Comparison of ENCODE assay signal across 19 cellular contexts in the genomic region with DNA sequence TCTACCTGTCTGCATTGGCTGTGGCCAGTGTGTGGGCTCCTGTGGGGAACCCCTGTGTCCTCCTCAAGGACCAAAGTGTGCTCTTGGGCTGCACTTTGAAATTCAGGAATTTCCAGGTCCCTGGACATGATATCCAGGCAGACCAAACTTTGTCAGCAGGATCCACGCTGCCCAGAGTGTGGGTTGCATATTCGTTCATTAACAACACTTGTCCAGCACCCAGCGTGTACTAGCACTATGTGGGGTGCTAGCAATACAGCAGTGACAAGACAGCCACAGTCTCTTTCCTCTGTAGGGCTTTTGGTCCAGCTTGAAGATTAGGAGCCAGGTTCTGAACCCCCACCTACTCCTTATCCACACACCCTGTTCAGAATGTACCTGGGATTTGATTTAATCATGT.
DNase-seq lines count a peak whose midpoint lies in the region; ATAC-seq and TF ChIP-seq lines count a peak whose summit lies in the region.
"Had no signal": no experiment of that assay in that cellular context is flagged by ENCODE, and none has a peak within 500 bp of the region (broad histone marks: within the 10 kb centered on the region; RNA-seq: fewer than 3 reads in every experiment).

No MANE protein-coding gene starts in this region.

- H3K4me1 ChIP-seq in GM23338 (ENCODE audit: insufficient read depth) = peaks cover 5% of the 10 kb centered on the region
- H3K4me1 ChIP-seq in esophagus muscularis mucosa = no peaks in the 10 kb centered on the region
- peaks cover 13% of the 10 kb centered on the region for H3K4me1 ChIP-seq in mesendoderm (ENCODE audit: control insufficient read depth, low read depth, low read length)
- H3K4me1 ChIP-seq in neural progenitor cell = peaks cover 21% of the 10 kb centered on the region
- H3K4me1 ChIP-seq: A549; BLaER1 treated with 17β-estradiol and CSF1 and Interleukin-3, amounts not matched to agents 10 nM and 100 nM; Caco-2 had no signal

- H3K9me2 ChIP-seq in GM23338 (ENCODE audit: insufficient read depth) = no peaks in the 10 kb centered on the region; the same call in 1 of the 2 replicates

- H3K27me3 ChIP-seq in GM23338 (ENCODE audit: insufficient read depth) = peaks cover 95% of the 10 kb centered on the region
- H3K27me3 ChIP-seq in esophagus muscularis mucosa = peaks cover 0 to 80% (median 0%) of the 10 kb centered on the region in 4 donors
- peaks cover 7% of the 10 kb centered on the region for H3K27me3 ChIP-seq in mesendoderm (ENCODE audit: insufficient read depth, low read length, poor library complexity)
- peaks cover 13% of the 10 kb centered on the region for H3K27me3 ChIP-seq in neural progenitor cell
- H3K27me3 ChIP-seq: BLaER1 treated with 17β-estradiol and CSF1 and Interleukin-3, amounts not matched to agents 10 nM and 100 nM had no signal

- no peaks in the 10 kb centered on the region for H3K79me1 ChIP-seq in mesendoderm (ENCODE audit: low read length)

- no peak overlapping the region for H3K18ac ChIP-seq in mesendoderm (ENCODE audit: low read length)

- H4K20me1 ChIP-seq in GM23338 (replicated peaks; ENCODE audit: insufficient read depth) (peaks cover 17% of the 10 kb centered on the region), neural progenitor cell (ENCODE audit: low read depth) (no peaks in the 10 kb centered on the region)
- H4K20me1 ChIP-seq: BLaER1 treated with 17β-estradiol and CSF1 and Interleukin-3, amounts not matched to agents 10 nM and 100 nM had no signal

- H3K9me3 Mint-ChIP-seq in GM23338 (no peaks in the 10 kb centered on the region; the same call in 2 of the 3 replicates), neural progenitor cell (peaks cover 4% of the 10 kb centered on the region)
- H3K9me3 Mint-ChIP-seq in activated T-cell treated with anti-CD3 and anti-CD28 coated beads, Interleukin-2, amount 50 U/mL, for 4 hours = no peaks in the 10 kb centered on the region
- H3K9me3 Mint-ChIP-seq: CD4-positive, alpha-beta T cell had no signal

- TF ChIP-seq CTCF in GM23338 (conservative IDR thresholded peaks at IDR 0.05; ENCODE audit: low read depth in 2 of 2) = no peak
- no peak for TF ChIP-seq CTCF in esophagus muscularis mucosa (IDR thresholded peaks at IDR 0.05)
- no peak for TF ChIP-seq CTCF in neural progenitor cell (IDR thresholded peaks at IDR 0.05)

- H2BK120ac ChIP-seq in mesendoderm (ENCODE audit: low read depth, low read length) = no peak overlapping the region

- TF ChIP-seq EP300 in esophagus muscularis mucosa (IDR thresholded peaks at IDR 0.05) = no peak

- H2BK15ac ChIP-seq in mesendoderm (replicated peaks; ENCODE audit: low read depth) = no peak overlapping the region

- no peak overlapping the region for H2BK5ac ChIP-seq in mesendoderm (ENCODE audit: low read length)

- no peak for DNase-seq in GM23338 (ENCODE audit: low spot score)
- peak; percentile 90 for DNase-seq in esophagus muscularis mucosa (ENCODE audit: extremely low spot score)
- no peak for DNase-seq in mesendoderm
- DNase-seq in neural progenitor cell (ENCODE audit: low spot score) = no peak
- no peak for DNase-seq in activated T-cell treated with anti-CD3 and anti-CD28 coated beads, Interleukin-2, amount 50 U/mL, for 4 hours
- DNase-seq: AML-193; Caco-2; Calu3; CD4-positive, alpha-beta T cell; CD8-positive, alpha-beta T cell; DMS79 treated with DMSO at 0.1 percent for 48 hours; GF-D8 had no signal

- H2AFZ ChIP-seq in GM23338 (no peak overlapping the region), neural progenitor cell (replicated peaks) (no peak overlapping the region)

- H3K4me1 Mint-ChIP-seq in GM23338 = peaks cover 20% of the 10 kb centered on the region
- H3K4me1 Mint-ChIP-seq in neural progenitor cell = peaks cover 23% of the 10 kb centered on the region
- no peaks in the 10 kb centered on the region for H3K4me1 Mint-ChIP-seq in activated T-cell treated with anti-CD3 and anti-CD28 coated beads, Interleukin-2, amount 50 U/mL, for 4 hours (ENCODE audit: low read depth)
- H3K4me1 Mint-ChIP-seq: B cell had no signal

- H3K27ac Mint-ChIP-seq in GM23338 (no peak overlapping the region), neural progenitor cell (peak overlapping the region; percentile 16)
- H3K27ac Mint-ChIP-seq: B cell; CD4-positive, alpha-beta T cell; CD8-positive, alpha-beta T cell had no signal

- no peak overlapping the region for H2AK5ac ChIP-seq in mesendoderm (ENCODE audit: low read length)

- 90% methylated on average over 3 of the region's 3 CpGs for WGBS in esophagus muscularis mucosa
- no CpG with 5 or more reads among the region's 3 CpGs for WGBS in mesendoderm (ENCODE audit: extremely low coverage, insufficient coverage, low lambda C conversion rate)

- H3K79me2 ChIP-seq in GM23338 (replicated peaks; ENCODE audit: insufficient read depth) (no peaks in the 10 kb centered on the region), mesendoderm (ENCODE audit: control insufficient read depth, insufficient read depth, low read length) (no peaks in the 10 kb centered on the region), neural progenitor cell (ENCODE audit: low read depth) (no peaks in the 10 kb centered on the region)

- 0 out of 2 replicates have a peak overlapping the region, but pooled peaks have one; percentile 18 for H3K4me2 ChIP-seq in GM23338
- H3K4me2 ChIP-seq in mesendoderm (ENCODE audit: low read length) = no peak overlapping the region
- H3K4me2 ChIP-seq in neural progenitor cell = no peak overlapping the region
- H3K4me2 ChIP-seq: A549; BLaER1 treated with 17β-estradiol and CSF1 and Interleukin-3, amounts not matched to agents 10 nM and 100 nM had no signal

- H3K27me3 Mint-ChIP-seq in GM23338 (ENCODE audit: insufficient read depth, low read depth, poor library complexity) (peaks cover 54% of the 10 kb centered on the region), neural progenitor cell (ENCODE audit: insufficient read depth, low read depth) (peaks cover 11% of the 10 kb centered on the region)
- peaks cover 2% of the 10 kb centered on the region for H3K27me3 Mint-ChIP-seq in activated T-cell treated with anti-CD3 and anti-CD28 coated beads, Interleukin-2, amount 50 U/mL, for 4 hours (ENCODE audit: low read depth)

- no peaks in the 10 kb centered on the region for H3F3A ChIP-seq in GM23338 (replicated peaks; ENCODE audit: low read depth)
- H3F3A ChIP-seq in neural progenitor cell (ENCODE audit: low read depth) = peaks cover 17% of the 10 kb centered on the region

- intact Hi-C loops in esophagus muscularis mucosa (cut with DNase I) = no loop called here

- H3K4ac ChIP-seq in mesendoderm (ENCODE audit: low read depth, low read length) = no peak overlapping the region

- H3K4me3 ChIP-seq in GM23338 = no peak overlapping the region
- no peak overlapping the region for H3K4me3 ChIP-seq in esophagus muscularis mucosa
- no peak overlapping the region for H3K4me3 ChIP-seq in mesendoderm (ENCODE audit: low read length)
- no peak overlapping the region for H3K4me3 ChIP-seq in neural progenitor cell
- H3K4me3 ChIP-seq: A549; BLaER1 treated with 17β-estradiol and CSF1 and Interleukin-3, amounts not matched to agents 10 nM and 100 nM had no signal

- ATAC-seq in GM23338 = no peak
- ATAC-seq in activated T-cell treated with anti-CD3 and anti-CD28 coated beads, Interleukin-2, amount 50 U/mL, for 4 hours = no peak
- ATAC-seq in GM18861 (IDR thresholded peaks at IDR 0.05; ENCODE audit: unreplicated experiment) = no peak
- ATAC-seq in HG02759 (IDR thresholded peaks at IDR 0.05; ENCODE audit: unreplicated experiment) = no peak
- ATAC-seq: A549; CD8-positive, alpha-beta T cell had no signal

- H3K56ac ChIP-seq in mesendoderm (ENCODE audit: low read length) = peak overlapping the region; percentile 45

- H3K27ac ChIP-seq in GM23338 (ENCODE audit: low read depth) (no peak overlapping the region), esophagus muscularis mucosa (replicated peaks in 1 of 4) (no peak overlapping the region), mesendoderm (ENCODE audit: low read depth, low read length) (no peak overlapping the region), neural progenitor cell (no peak overlapping the region)
- H3K27ac ChIP-seq: 22Rv1; A549; BLaER1 treated with 17β-estradiol and CSF1 and Interleukin-3, amounts not matched to agents 10 nM and 100 nM; C4-2B had no signal

- no peak overlapping the region for H3K23ac ChIP-seq in mesendoderm (ENCODE audit: low read length)

- no peak overlapping the region for H4K8ac ChIP-seq in mesendoderm (ENCODE audit: low read depth, low read length)

- no peak overlapping the region for H3K4me3 Mint-ChIP-seq in GM23338
- H3K4me3 Mint-ChIP-seq in neural progenitor cell = no peak overlapping the region
- H3K4me3 Mint-ChIP-seq in activated T-cell treated with anti-CD3 and anti-CD28 coated beads, Interleukin-2, amount 50 U/mL, for 4 hours = no peak overlapping the region
- H3K4me3 Mint-ChIP-seq: B cell; CD4-positive, alpha-beta T cell; CD8-positive, alpha-beta T cell had no signal

- no peaks in the 10 kb centered on the region for H3K36me3 Mint-ChIP-seq in GM23338 (ENCODE audit: low read depth)
- peaks cover 6% of the 10 kb centered on the region for H3K36me3 Mint-ChIP-seq in neural progenitor cell
- no peaks in the 10 kb centered on the region for H3K36me3 Mint-ChIP-seq in activated T-cell treated with anti-CD3 and anti-CD28 coated beads, Interleukin-2, amount 50 U/mL, for 4 hours (ENCODE audit: insufficient read depth)
- H3K36me3 Mint-ChIP-seq: CD8-positive, alpha-beta T cell had no signal

- H3K9ac ChIP-seq in mesendoderm (ENCODE audit: low read length) (no peak overlapping the region), neural progenitor cell (no peak overlapping the region)
- H3K9ac ChIP-seq: BLaER1 treated with 17β-estradiol and CSF1 and Interleukin-3, amounts not matched to agents 10 nM and 100 nM had no signal

- TF ChIP-seq POLR2A in esophagus muscularis mucosa (IDR thresholded peaks at IDR 0.05; ENCODE audit: low read depth) = no peak

- H3K36me3 ChIP-seq in GM23338 (ENCODE audit: insufficient read depth) (no peaks in the 10 kb centered on the region), esophagus muscularis mucosa (no peaks in the 10 kb centered on the region), mesendoderm (ENCODE audit: control insufficient read depth, insufficient read depth, low read length) (no peaks in the 10 kb centered on the region), neural progenitor cell (no peaks in the 10 kb centered on the region)
- H3K36me3 ChIP-seq: BLaER1 treated with 17β-estradiol and CSF1 and Interleukin-3, amounts not matched to agents 10 nM and 100 nM had no signal

- H3K9me3 ChIP-seq in esophagus muscularis mucosa (no peaks in the 10 kb centered on the region), neural progenitor cell (ENCODE audit: low read depth) (no peaks in the 10 kb centered on the region)
- H3K9me3 ChIP-seq: A549; BLaER1 treated with 17β-estradiol and CSF1 and Interleukin-3, amounts not matched to agents 10 nM and 100 nM; Caco-2 had no signal

- H4K5ac ChIP-seq in mesendoderm (ENCODE audit: low read length) = no peak overlapping the region
